ENCODE assay signal across 8 cellular contexts in genomic region chr6:13375360-13375878, GRCh38. TPM values are rescaled to one million over a fixed set of nuclear protein-coding genes. Genes with fewer than 3 reads are reported as not detected.
DNase-seq lines count a peak whose midpoint lies in the region; ATAC-seq, FAIRE-seq and TF ChIP-seq lines count a peak whose summit lies in the region.

No MANE protein-coding gene starts in this region.

- H3K27ac ChIP-seq in left lung: no peak overlapping the region

- H3K27me3 ChIP-seq in bronchial epithelial cell (ENCODE audit: control insufficient read depth, insufficient read depth, low read length): no peaks in the 10 kb centered on the region
- H3K27me3 ChIP-seq in left lung: no peaks in the 10 kb centered on the region

- intact Hi-C loops in left lung (cut with DNase I): no loop called here

- H3K4me3 ChIP-seq in GM12864 (ENCODE audit: low read depth, low read length) (no peak overlapping the region), bronchial epithelial cell (ENCODE audit: low read depth, low read length) (no peak overlapping the region), left lung (no peak overlapping the region)

- TF ChIP-seq CTCF in GM12864 (IDR thresholded peaks at IDR 0.05; ENCODE audit: low read depth, low read length, missing control alignments) (no peak), bronchial epithelial cell (IDR thresholded peaks at IDR 0.05; ENCODE audit: insufficient read depth, low read length, severe bottlenecking) (no peak), left lung (IDR thresholded peaks at IDR 0.05) (no peak)

- ATAC-seq in GM21367 (IDR thresholded peaks at IDR 0.05; ENCODE audit: unreplicated experiment) (peak; percentile 74), HG03469 (IDR thresholded peaks at IDR 0.05; ENCODE audit: unreplicated experiment) (peak; percentile 47), SK-N-SH treated with all-trans-retinoic acid at 6 μM for 48 hours (no peak), left lung (no peak)

- H3K4me1 ChIP-seq in left lung: no peaks in the 10 kb centered on the region

- H3K9me3 ChIP-seq in left lung: no peaks in the 10 kb centered on the region

- FAIRE-seq in bronchial epithelial cell (lab: Jason Lieb, UNC): no peak

- no peaks in the 10 kb centered on the region for H3K36me3 ChIP-seq in bronchial epithelial cell (ENCODE audit: control insufficient read depth, insufficient read depth, low read length)
- no peaks in the 10 kb centered on the region for H3K36me3 ChIP-seq in left lung

- DNase-seq in GM12864 (ENCODE audit: low read depth) (peak; percentile 65), bronchial epithelial cell (ENCODE audit: low read depth) (peak; percentile 76), Kasumi-1 (lab: John Stamatoyannopoulos, UW) (no peak), NCI-H526 (lab: John Stamatoyannopoulos, UW) (no peak), left lung (no peak)

TF ChIP-seq in SK-N-SH treated with all-trans-retinoic acid at 6 μM for 48 hours, 23 proteins besides CTCF, POLR2A, EP300 and RAD21:
- TF ChIP-seq ESRRG (CRISPR knock-in tag; IDR thresholded peaks at IDR 0.05) (no peak), ZC3H10 (CRISPR knock-in tag; IDR thresholded peaks at IDR 0.05) (no peak), ZNF8 (CRISPR knock-in tag; IDR thresholded peaks at IDR 0.05) (no peak), POU6F1 (CRISPR knock-in tag; IDR thresholded peaks at IDR 0.05; ENCODE audit: borderline replicate concordance, low read depth) (no peak), BACH2 (CRISPR knock-in tag; IDR thresholded peaks at IDR 0.05; ENCODE audit: borderline replicate concordance) (no peak), PPARA (CRISPR knock-in tag; IDR thresholded peaks at IDR 0.05; ENCODE audit: borderline replicate concordance) (no peak), ISL1 (CRISPR knock-in tag; IDR thresholded peaks at IDR 0.05) (no peak), TCF4 (CRISPR knock-in tag; IDR thresholded peaks at IDR 0.05; ENCODE audit: borderline replicate concordance) (no peak), ZFP30 (CRISPR knock-in tag; IDR thresholded peaks at IDR 0.05) (no peak), GLIS3 (CRISPR knock-in tag; IDR thresholded peaks at IDR 0.05) (no peak)
- TF ChIP-seq, protein P1, sequence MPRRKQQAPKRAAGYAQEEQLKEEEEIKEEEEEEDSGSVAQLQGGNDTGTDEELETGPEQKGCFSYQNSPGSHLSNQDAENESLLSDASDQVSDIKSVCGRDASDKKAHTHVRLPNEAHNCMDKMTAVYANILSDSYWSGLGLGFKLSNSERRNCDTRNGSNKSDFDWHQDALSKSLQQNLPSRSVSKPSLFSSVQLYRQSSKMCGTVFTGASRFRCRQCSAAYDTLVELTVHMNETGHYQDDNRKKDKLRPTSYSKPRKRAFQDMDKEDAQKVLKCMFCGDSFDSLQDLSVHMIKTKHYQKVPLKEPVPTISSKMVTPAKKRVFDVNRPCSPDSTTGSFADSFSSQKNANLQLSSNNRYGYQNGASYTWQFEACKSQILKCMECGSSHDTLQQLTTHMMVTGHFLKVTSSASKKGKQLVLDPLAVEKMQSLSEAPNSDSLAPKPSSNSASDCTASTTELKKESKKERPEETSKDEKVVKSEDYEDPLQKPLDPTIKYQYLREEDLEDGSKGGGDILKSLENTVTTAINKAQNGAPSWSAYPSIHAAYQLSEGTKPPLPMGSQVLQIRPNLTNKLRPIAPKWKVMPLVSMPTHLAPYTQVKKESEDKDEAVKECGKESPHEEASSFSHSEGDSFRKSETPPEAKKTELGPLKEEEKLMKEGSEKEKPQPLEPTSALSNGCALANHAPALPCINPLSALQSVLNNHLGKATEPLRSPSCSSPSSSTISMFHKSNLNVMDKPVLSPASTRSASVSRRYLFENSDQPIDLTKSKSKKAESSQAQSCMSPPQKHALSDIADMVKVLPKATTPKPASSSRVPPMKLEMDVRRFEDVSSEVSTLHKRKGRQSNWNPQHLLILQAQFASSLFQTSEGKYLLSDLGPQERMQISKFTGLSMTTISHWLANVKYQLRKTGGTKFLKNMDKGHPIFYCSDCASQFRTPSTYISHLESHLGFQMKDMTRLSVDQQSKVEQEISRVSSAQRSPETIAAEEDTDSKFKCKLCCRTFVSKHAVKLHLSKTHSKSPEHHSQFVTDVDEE (CRISPR knock-in tag; IDR thresholded peaks at IDR 0.05): no peak
TF ChIP-seq in SK-N-SH treated with all-trans-retinoic acid at 6 μM for 48 hours: peak in this region for 0.

RNA-seq across cellular contexts. Expression of gene TBC1D7, which starts 47.1 kb away (rescaled TPM):
- total RNA-seq in bronchial epithelial cell (34.4 and 44.5 TPM in 2 replicates), left lung (10 to 100 TPM; 18.3 to 20.2 TPM)

Comparison
In these comparisons a context has a peak if more than half of its experiments do, and no peak if none do; other contexts are left out.
1. DNase-seq: peak in GM12864 (single experiment) and bronchial epithelial cell (single experiment); none in Kasumi-1 (0 of 2), NCI-H526 (0 of 2) and left lung (0 of 2).
2. ATAC-seq: peak in GM21367 (single experiment) and HG03469 (single experiment); none in SK-N-SH treated with all-trans-retinoic acid at 6 μM for 48 hours (single experiment) and left lung (single experiment).